In the genomic region with DNA sequence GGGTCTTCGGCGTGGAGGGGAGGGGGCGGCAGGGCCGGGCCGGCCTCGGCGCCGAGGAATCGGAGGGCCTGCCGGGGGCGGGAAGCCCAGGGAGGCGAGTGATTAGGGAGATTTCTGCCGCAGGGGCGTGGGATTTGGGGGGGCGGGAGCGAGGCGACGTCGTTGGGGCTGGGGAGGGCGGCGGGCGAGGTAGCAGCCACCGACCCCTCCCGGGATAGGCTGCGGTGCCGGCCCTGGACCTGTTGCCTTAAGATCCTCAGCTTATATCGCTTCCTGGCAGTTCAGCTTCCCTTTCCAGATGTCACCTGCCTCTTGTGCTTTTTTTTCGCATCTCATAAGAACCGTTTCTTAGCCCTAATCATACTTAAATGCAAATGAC, we compare ENCODE assay signal across 7 cellular contexts. TPM values are rescaled to one million over a fixed set of nuclear protein-coding genes. Genes with fewer than 3 reads are reported as not detected.
DNase-seq lines count a peak whose midpoint lies in the region; ATAC-seq and TF ChIP-seq lines count a peak whose summit lies in the region.

No MANE protein-coding gene starts in this region.

- peak overlapping the region in 3 of 4 donors; percentile 86 to 91 (median 86) for H3K27ac ChIP-seq in gastroesophageal sphincter

- peak overlapping the region; percentile 97 for H3K4me3 Mint-ChIP-seq in activated CD4-positive, alpha-beta memory T cell treated with anti-CD3 and anti-CD28 coated beads for 36 hours
- H3K4me3 Mint-ChIP-seq in progenitor cell of endocrine pancreas (ENCODE audit: low read depth), result peak overlapping the region; percentile 99

- H3K27me3 Mint-ChIP-seq in activated CD4-positive, alpha-beta memory T cell treated with anti-CD3 and anti-CD28 coated beads for 36 hours, result peaks cover 3% of the 10 kb centered on the region
- H3K27me3 Mint-ChIP-seq in progenitor cell of endocrine pancreas, result no peaks in the 10 kb centered on the region

- ATAC-seq in gastroesophageal sphincter (no peak), GM19463 (IDR thresholded peaks at IDR 0.05; ENCODE audit: unreplicated experiment) (no peak), GM21381 (IDR thresholded peaks at IDR 0.05; ENCODE audit: unreplicated experiment) (no peak)

- WGBS in gastroesophageal sphincter (ENCODE audit: low coverage in 1 of 2), 2 donors, result 0 to 1% methylated on average over 1 to 12 of the region's 29 CpGs

- no peak overlapping the region for H3K27ac Mint-ChIP-seq in activated CD4-positive, alpha-beta memory T cell treated with anti-CD3 and anti-CD28 coated beads for 36 hours
- H3K27ac Mint-ChIP-seq in progenitor cell of endocrine pancreas, result peak overlapping the region; percentile 55

- CTCF ChIA-PET in activated CD4-positive, alpha-beta memory T cell treated with anti-CD3 and anti-CD28 coated beads for 36 hours (lab: Charles Lee), result interaction anchor here (1.3 to 1.7 kb wide), 2 partner anchors 59 to 61 kb away, joined by 6 to 9 read pairs; no protein-coding TSS in a partner anchor

- DNase-seq in HT-29 (ENCODE audit: low spot score), result peak; percentile 40
- DNase-seq in activated CD4-positive, alpha-beta memory T cell treated with anti-CD3 and anti-CD28 coated beads for 36 hours, result peak; percentile 42
- no peak for DNase-seq in progenitor cell of endocrine pancreas (ENCODE audit: low spot score, unreplicated experiment)

- H3K4me1 Mint-ChIP-seq in activated CD4-positive, alpha-beta memory T cell treated with anti-CD3 and anti-CD28 coated beads for 36 hours (ENCODE audit: low read depth), result peaks cover 36% of the 10 kb centered on the region
- peaks cover 39% of the 10 kb centered on the region for H3K4me1 Mint-ChIP-seq in progenitor cell of endocrine pancreas (ENCODE audit: low read depth)

- H3K9me3 Mint-ChIP-seq in activated CD4-positive, alpha-beta memory T cell treated with anti-CD3 and anti-CD28 coated beads for 36 hours, result no peaks in the 10 kb centered on the region
- H3K9me3 Mint-ChIP-seq in progenitor cell of endocrine pancreas (ENCODE audit: low read depth), result no peaks in the 10 kb centered on the region

- peak overlapping the region; percentile 95 for H3K4me3 ChIP-seq in GM08714 (ENCODE audit: low read length)
- peak overlapping the region; percentile 72 to 97 for H3K4me3 ChIP-seq in gastroesophageal sphincter

- intact Hi-C loops in activated CD4-positive, alpha-beta memory T cell treated with anti-CD3 and anti-CD28 coated beads for 36 hours (cut with micrococcal nuclease), result loop anchor here (2.0 kb wide), 2 partner anchors 143 to 235 kb away; a partner anchor contains a TSS

- no peaks in the 10 kb centered on the region for H3K36me3 ChIP-seq in gastroesophageal sphincter

- POLR2A ChIA-PET in activated CD4-positive, alpha-beta memory T cell treated with anti-CD3 and anti-CD28 coated beads for 36 hours (lab: Charles Lee), result interaction anchor here (1.1 kb wide), 1 partner anchor 25 kb away, joined by 3 read pairs; no protein-coding TSS in a partner anchor

- peaks cover 0 to 5% (median 0%) of the 10 kb centered on the region in 3 donors for H3K9me3 ChIP-seq in gastroesophageal sphincter

- TF ChIP-seq CTCF in gastroesophageal sphincter (IDR thresholded peaks at IDR 0.05) (no peak), progenitor cell of endocrine pancreas (IDR thresholded peaks at IDR 0.05; ENCODE audit: unreplicated experiment) (no peak)

- H3K27me3 ChIP-seq in gastroesophageal sphincter, result no peaks in the 10 kb centered on the region

- no peak for TF ChIP-seq EP300 in gastroesophageal sphincter (IDR thresholded peaks at IDR 0.05)

- TF ChIP-seq POLR2A in gastroesophageal sphincter (IDR thresholded peaks at IDR 0.05), result no peak

- H3K36me3 Mint-ChIP-seq in activated CD4-positive, alpha-beta memory T cell treated with anti-CD3 and anti-CD28 coated beads for 36 hours, result peaks cover 2% of the 10 kb centered on the region
- H3K36me3 Mint-ChIP-seq in progenitor cell of endocrine pancreas (ENCODE audit: insufficient read depth), result no peaks in the 10 kb centered on the region

- peaks cover 0 to 43% (median 5%) of the 10 kb centered on the region in 3 donors for H3K4me1 ChIP-seq in gastroesophageal sphincter

RNA-seq across cellular contexts. Expression of a gene that starts 0.6 kb away (rescaled TPM):
- 23.1 and 26.8 TPM in 2 replicates for total RNA-seq in HT-29 (2014; rRNA removed; shearing (Covaris generic))
- total RNA-seq in activated CD4-positive, alpha-beta memory T cell treated with anti-CD3 and anti-CD28 coated beads for 36 hours, result 10 to 100 TPM; 10.6 to 10.8 TPM
- total RNA-seq in gastroesophageal sphincter, result 10 to 100 TPM; 16.0 to 34.5 (median 22.1) TPM
- 31.0 and 32.3 TPM in 2 replicates for total RNA-seq in progenitor cell of endocrine pancreas
